17 cellular contexts compared by ENCODE assay signal in genomic region chr11:121586727-121587126, GRCh38.
"Had no signal": no experiment of that assay in that cellular context is flagged by ENCODE, and none has a peak within 500 bp of the region (broad histone marks: within the 10 kb centered on the region; RNA-seq: fewer than 3 reads in every experiment).

No MANE protein-coding gene starts in this region.

- H3K27ac ChIP-seq: esophagus muscularis mucosa, neutrophil, skin epidermis, thyroid gland, vagina had no signal

- H3K27me3 Mint-ChIP-seq: activated CD4-positive, alpha-beta memory T cell treated with anti-CD3 and anti-CD28 coated beads, Interleukin-2, amount 10 ng/mL, durations not matched to agents 7 days and 5 days; brain; central memory CD8-positive, alpha-beta T cell; naive B cell had no signal

- H3K4me1 ChIP-seq: vagina had no signal

- DNase-seq: activated CD4-positive, alpha-beta memory T cell treated with anti-CD3 and anti-CD28 coated beads, Interleukin-2, amount 10 ng/mL, durations not matched to agents 7 days and 5 days; activated CD4-positive, alpha-beta T cell treated with anti-CD3 and anti-CD28 coated beads for 1 hour; activated CD8-positive, alpha-beta memory T cell treated with anti-CD3 and anti-CD28 coated beads, Interleukin-2, amount 50 U/mL, for 48 hours; activated naive CD4-positive, alpha-beta T cell treated with Interleukin-2 at 50 U/mL for 16 hours; amniotic stem cell; dorsolateral prefrontal cortex; glutamatergic neuron; naive B cell; posterior cingulate gyrus; T-helper 9 cell; thyroid gland had no signal

- H3K9me3 ChIP-seq: esophagus muscularis mucosa, thyroid gland, vagina had no signal

- H3K36me3 ChIP-seq: thyroid gland had no signal

- H3K4me3 ChIP-seq: dorsolateral prefrontal cortex, esophagus muscularis mucosa, skin epidermis, thyroid gland, vagina had no signal

- H3K27ac Mint-ChIP-seq: activated CD4-positive, alpha-beta memory T cell treated with anti-CD3 and anti-CD28 coated beads, Interleukin-2, amount 10 ng/mL, durations not matched to agents 7 days and 5 days had no signal

- H3K9me3 Mint-ChIP-seq: activated CD4-positive, alpha-beta memory T cell treated with anti-CD3 and anti-CD28 coated beads, Interleukin-2, amount 10 ng/mL, durations not matched to agents 7 days and 5 days; brain; central memory CD8-positive, alpha-beta T cell; naive B cell had no signal

- H3K27me3 ChIP-seq: dorsolateral prefrontal cortex, esophagus muscularis mucosa, neutrophil, thyroid gland, vagina had no signal

- H3K4me3 Mint-ChIP-seq: activated CD4-positive, alpha-beta memory T cell treated with anti-CD3 and anti-CD28 coated beads, Interleukin-2, amount 10 ng/mL, durations not matched to agents 7 days and 5 days; brain; central memory CD8-positive, alpha-beta T cell had no signal
